In the genomic region with DNA sequence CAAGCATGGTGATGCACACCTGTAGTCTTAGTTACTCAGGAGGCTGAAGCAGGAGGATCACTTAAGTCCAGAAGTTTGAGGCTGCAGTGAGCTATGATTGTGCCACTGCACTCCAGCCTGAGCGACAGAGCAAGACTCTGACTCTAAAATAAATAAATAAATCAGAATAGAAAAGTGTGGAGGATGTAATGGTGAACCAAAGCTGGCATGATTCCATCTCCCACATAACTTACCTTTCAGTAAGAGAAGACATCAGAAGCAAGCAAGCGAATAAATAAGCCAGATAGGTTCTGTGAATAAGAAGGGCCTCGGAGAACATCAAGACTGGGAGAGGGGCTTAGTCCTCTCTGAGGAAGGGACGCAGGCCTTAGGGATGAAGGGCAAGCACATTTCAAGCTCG, we compare ENCODE assay signal across 2 cellular contexts.
A peak's percentile ranks its signal among the peaks of the same experiment; 100 is the strongest.
TF ChIP-seq lines count a peak whose summit lies in the region.

No MANE protein-coding gene starts in this region.

TF ChIP-seq in K562, 482 proteins besides CTCF, POLR2A, EP300 and RAD21:
- no peak for TF ChIP-seq MED1 (CRISPR knock-in tag; IDR thresholded peaks at IDR 0.05; ENCODE audit: borderline replicate concordance)
- no peak for TF ChIP-seq PML (IDR thresholded peaks at IDR 0.05; ENCODE audit: low read length)
- 0 out of 2 replicates have a peak, but pooled peaks have one; percentile 5 for TF ChIP-seq NFIC (IDR thresholded peaks at IDR 0.05)
- no peak for TF ChIP-seq KLF10 (CRISPR knock-in tag; IDR thresholded peaks at IDR 0.05)
- TF ChIP-seq, protein P1, sequence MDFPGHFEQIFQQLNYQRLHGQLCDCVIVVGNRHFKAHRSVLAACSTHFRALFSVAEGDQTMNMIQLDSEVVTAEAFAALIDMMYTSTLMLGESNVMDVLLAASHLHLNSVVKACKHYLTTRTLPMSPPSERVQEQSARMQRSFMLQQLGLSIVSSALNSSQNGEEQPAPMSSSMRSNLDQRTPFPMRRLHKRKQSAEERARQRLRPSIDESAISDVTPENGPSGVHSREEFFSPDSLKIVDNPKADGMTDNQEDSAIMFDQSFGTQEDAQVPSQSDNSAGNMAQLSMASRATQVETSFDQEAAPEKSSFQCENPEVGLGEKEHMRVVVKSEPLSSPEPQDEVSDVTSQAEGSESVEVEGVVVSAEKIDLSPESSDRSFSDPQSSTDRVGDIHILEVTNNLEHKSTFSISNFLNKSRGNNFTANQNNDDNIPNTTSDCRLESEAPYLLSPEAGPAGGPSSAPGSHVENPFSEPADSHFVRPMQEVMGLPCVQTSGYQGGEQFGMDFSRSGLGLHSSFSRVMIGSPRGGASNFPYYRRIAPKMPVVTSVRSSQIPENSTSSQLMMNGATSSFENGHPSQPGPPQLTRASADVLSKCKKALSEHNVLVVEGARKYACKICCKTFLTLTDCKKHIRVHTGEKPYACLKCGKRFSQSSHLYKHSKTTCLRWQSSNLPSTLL (IDR thresholded peaks at IDR 0.05) = no peak
- no peak for TF ChIP-seq LCOR (CRISPR knock-in tag; IDR thresholded peaks at IDR 0.05)

TF ChIP-seq in HepG2, 621 proteins besides CTCF, POLR2A, EP300 and RAD21:
- TF ChIP-seq, protein P2, sequence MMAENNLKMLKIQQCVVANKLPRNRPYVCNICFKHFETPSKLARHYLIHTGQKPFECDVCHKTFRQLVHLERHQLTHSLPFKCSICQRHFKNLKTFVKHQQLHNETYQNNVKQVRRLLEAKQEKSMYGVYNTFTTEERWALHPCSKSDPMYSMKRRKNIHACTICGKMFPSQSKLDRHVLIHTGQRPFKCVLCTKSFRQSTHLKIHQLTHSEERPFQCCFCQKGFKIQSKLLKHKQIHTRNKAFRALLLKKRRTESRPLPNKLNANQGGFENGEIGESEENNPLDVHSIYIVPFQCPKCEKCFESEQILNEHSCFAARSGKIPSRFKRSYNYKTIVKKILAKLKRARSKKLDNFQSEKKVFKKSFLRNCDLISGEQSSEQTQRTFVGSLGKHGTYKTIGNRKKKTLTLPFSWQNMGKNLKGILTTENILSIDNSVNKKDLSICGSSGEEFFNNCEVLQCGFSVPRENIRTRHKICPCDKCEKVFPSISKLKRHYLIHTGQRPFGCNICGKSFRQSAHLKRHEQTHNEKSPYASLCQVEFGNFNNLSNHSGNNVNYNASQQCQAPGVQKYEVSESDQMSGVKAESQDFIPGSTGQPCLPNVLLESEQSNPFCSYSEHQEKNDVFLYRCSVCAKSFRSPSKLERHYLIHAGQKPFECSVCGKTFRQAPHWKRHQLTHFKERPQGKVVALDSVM (CRISPR knock-in tag; IDR thresholded peaks at IDR 0.05) = 0 out of 2 replicates have a peak, but pooled peaks have one; percentile 62
- TF ChIP-seq ZNF709 (CRISPR knock-in tag; IDR thresholded peaks at IDR 0.05) (peak; percentile 35; the same call in 1 of the 2 replicates), ZNF446 (CRISPR knock-in tag; IDR thresholded peaks at IDR 0.05) (0 out of 2 replicates have a peak, but pooled peaks have one; percentile 66), HCFC1 (IDR thresholded peaks at IDR 0.05; ENCODE audit: low read depth, low read length) (no peak), MEF2D (CRISPR knock-in tag; IDR thresholded peaks at IDR 0.05) (0 out of 2 replicates have a peak, but pooled peaks have one; percentile 30), STAT5B (CRISPR knock-in tag; IDR thresholded peaks at IDR 0.05) (no peak), ZNF749 (CRISPR knock-in tag; IDR thresholded peaks at IDR 0.05; ENCODE audit: borderline replicate concordance) (no peak)
- TF ChIP-seq, protein P3, sequence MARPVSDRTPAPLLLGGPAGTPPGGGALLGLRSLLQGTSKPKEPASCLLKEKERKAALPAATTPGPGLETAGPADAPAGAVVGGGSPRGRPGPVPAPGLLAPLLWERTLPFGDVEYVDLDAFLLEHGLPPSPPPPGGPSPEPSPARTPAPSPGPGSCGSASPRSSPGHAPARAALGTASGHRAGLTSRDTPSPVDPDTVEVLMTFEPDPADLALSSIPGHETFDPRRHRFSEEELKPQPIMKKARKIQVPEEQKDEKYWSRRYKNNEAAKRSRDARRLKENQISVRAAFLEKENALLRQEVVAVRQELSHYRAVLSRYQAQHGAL (CRISPR knock-in tag; IDR thresholded peaks at IDR 0.05; ENCODE audit: not compliant biosample characterization) = peak; percentile 24
- TF ChIP-seq, protein P4, sequence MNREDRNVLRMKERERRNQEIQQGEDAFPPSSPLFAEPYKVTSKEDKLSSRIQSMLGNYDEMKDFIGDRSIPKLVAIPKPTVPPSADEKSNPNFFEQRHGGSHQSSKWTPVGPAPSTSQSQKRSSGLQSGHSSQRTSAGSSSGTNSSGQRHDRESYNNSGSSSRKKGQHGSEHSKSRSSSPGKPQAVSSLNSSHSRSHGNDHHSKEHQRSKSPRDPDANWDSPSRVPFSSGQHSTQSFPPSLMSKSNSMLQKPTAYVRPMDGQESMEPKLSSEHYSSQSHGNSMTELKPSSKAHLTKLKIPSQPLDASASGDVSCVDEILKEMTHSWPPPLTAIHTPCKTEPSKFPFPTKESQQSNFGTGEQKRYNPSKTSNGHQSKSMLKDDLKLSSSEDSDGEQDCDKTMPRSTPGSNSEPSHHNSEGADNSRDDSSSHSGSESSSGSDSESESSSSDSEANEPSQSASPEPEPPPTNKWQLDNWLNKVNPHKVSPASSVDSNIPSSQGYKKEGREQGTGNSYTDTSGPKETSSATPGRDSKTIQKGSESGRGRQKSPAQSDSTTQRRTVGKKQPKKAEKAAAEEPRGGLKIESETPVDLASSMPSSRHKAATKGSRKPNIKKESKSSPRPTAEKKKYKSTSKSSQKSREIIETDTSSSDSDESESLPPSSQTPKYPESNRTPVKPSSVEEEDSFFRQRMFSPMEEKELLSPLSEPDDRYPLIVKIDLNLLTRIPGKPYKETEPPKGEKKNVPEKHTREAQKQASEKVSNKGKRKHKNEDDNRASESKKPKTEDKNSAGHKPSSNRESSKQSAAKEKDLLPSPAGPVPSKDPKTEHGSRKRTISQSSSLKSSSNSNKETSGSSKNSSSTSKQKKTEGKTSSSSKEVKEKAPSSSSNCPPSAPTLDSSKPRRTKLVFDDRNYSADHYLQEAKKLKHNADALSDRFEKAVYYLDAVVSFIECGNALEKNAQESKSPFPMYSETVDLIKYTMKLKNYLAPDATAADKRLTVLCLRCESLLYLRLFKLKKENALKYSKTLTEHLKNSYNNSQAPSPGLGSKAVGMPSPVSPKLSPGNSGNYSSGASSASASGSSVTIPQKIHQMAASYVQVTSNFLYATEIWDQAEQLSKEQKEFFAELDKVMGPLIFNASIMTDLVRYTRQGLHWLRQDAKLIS (CRISPR knock-in tag; IDR thresholded peaks at IDR 0.05) = peak; percentile 20; the same call in 1 of the 2 replicates
- TF ChIP-seq, protein P5, sequence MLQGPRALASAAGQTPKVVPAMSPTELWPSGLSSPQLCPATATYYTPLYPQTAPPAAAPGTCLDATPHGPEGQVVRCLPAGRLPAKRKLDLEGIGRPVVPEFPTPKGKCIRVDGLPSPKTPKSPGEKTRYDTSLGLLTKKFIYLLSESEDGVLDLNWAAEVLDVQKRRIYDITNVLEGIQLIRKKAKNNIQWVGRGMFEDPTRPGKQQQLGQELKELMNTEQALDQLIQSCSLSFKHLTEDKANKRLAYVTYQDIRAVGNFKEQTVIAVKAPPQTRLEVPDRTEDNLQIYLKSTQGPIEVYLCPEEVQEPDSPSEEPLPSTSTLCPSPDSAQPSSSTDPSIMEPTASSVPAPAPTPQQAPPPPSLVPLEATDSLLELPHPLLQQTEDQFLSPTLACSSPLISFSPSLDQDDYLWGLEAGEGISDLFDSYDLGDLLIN (CRISPR knock-in tag; IDR thresholded peaks at IDR 0.05; ENCODE audit: borderline replicate concordance) = no peak
